ENCODE assay signal across 8 cellular contexts in genomic region chr14:22472935-22473854, GRCh38.
A peak's percentile ranks its signal among the peaks of the same experiment; 100 is the strongest.
DNase-seq lines count a peak whose midpoint lies in the region; ATAC-seq, FAIRE-seq and TF ChIP-seq lines count a peak whose summit lies in the region.

No MANE protein-coding gene starts in this region.

- H3K9me3 Mint-ChIP-seq in HFFc6: no peaks in the 10 kb centered on the region
- no peaks in the 10 kb centered on the region for H3K9me3 Mint-ChIP-seq in brain

- TF ChIP-seq CTCF in HFFc6 (IDR thresholded peaks at IDR 0.05) (peak; percentile 77), brain (conservative IDR thresholded peaks at IDR 0.05) (peak; percentile 73 to 74)

- H3K27me3 Mint-ChIP-seq in HFFc6 (ENCODE audit: insufficient read depth): peaks cover 40% of the 10 kb centered on the region
- peaks cover 2% of the 10 kb centered on the region for H3K27me3 Mint-ChIP-seq in brain

- H3K4me3 Mint-ChIP-seq in HFFc6 (no peak overlapping the region), brain (no peak overlapping the region)

- DNase-seq in GDM1 (lab: John Stamatoyannopoulos, UW): peak; percentile 50
- DNase-seq in HFFc6: no peak
- DNase-seq in NCI-H2227 (lab: John Stamatoyannopoulos, UW; ENCODE audit: unreplicated experiment): peak; percentile 31
- DNase-seq in left kidney (ENCODE audit: low read depth, low spot score): peak; percentile 80
- peak; percentile 25 for DNase-seq in urothelium cell line (ENCODE audit: low spot score)
- DNase-seq in activated CD4-positive, alpha-beta T cell treated with anti-CD3 and anti-CD28 coated beads, Interleukin-2, amount 50 U/mL, for 1 hour: no peak

- no peak for FAIRE-seq in urothelium cell line (lab: Jason Lieb, UNC)

- H3K4me1 Mint-ChIP-seq in HFFc6 (ENCODE audit: low read depth): peaks cover 15% of the 10 kb centered on the region
- H3K4me1 Mint-ChIP-seq in brain: peaks cover 97% of the 10 kb centered on the region

- H3K36me3 Mint-ChIP-seq in HFFc6 (ENCODE audit: low read depth): no peaks in the 10 kb centered on the region
- no peaks in the 10 kb centered on the region for H3K36me3 Mint-ChIP-seq in brain

- H3K27ac Mint-ChIP-seq in HFFc6: no peak overlapping the region
- H3K27ac Mint-ChIP-seq in brain: peak overlapping the region in 4 of 5 experiments; percentile 26 to 78 (median 70)

- ATAC-seq in GM21619 (IDR thresholded peaks at IDR 0.05; ENCODE audit: unreplicated experiment): no peak

Comparison
In these comparisons a context has a peak if more than half of its experiments do, and no peak if none do; other contexts are left out.
1. DNase-seq: peak in GDM1 (single experiment), NCI-H2227 (single experiment), left kidney (single experiment) and urothelium cell line (single experiment); none in HFFc6 (single experiment) and activated CD4-positive, alpha-beta T cell treated with anti-CD3 and anti-CD28 coated beads, Interleukin-2, amount 50 U/mL, for 1 hour (single experiment).